8 cellular contexts compared by ENCODE assay signal in the genomic region with DNA sequence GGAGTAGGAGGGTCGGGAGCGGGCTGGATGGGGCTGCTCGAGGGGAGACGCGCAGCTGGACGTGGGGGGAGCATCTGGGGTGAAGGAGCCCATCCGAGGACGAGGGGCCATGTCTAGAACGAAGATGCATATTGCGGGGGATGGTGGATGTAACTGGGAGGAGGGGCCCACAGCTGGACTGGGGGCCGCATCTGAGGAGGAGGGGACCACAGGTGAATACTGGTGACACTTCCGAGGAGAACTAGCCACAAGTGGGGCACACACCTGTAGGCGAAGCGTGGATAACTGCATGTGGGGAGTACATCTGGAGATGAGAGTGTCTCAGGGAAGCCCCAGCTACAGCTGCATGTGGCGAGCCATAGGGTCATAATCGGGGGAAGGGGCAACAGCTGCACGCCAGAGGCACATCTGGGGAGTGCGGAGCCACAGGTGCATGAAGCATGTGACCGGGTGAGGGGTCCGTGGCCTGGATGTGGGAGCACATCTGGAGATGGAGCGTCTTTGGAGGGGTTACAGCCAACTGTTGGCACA. TPM values are rescaled to one million over a fixed set of nuclear protein-coding genes. Genes with fewer than 3 reads are reported as not detected.
DNase-seq lines count a peak whose midpoint lies in the region; FAIRE-seq and TF ChIP-seq lines count a peak whose summit lies in the region.

No MANE protein-coding gene starts in this region.

- WGBS in stomach, 5 donors: 1 to 3% (median 1%) methylated on average over 20 to 21 of the region's 21 CpGs

- peak overlapping the region; percentile 89 for H3K9ac ChIP-seq in keratinocyte (ENCODE audit: control insufficient read depth, extremely low read depth, insufficient read depth, low read length)

- intact Hi-C loops in A673 (cut with micrococcal nuclease; ENCODE audit: unreplicated experiment): no loop called here
- intact Hi-C loops in stomach (cut with DNase I; ENCODE audit: low total_unique reads): no loop called here

- H3K9me3 Mint-ChIP-seq in activated naive CD8-positive, alpha-beta T cell (ENCODE audit: low read depth): no peaks in the 10 kb centered on the region

- H3K27me3 Mint-ChIP-seq in activated naive CD8-positive, alpha-beta T cell: no peaks in the 10 kb centered on the region

- peaks cover 22% of the 10 kb centered on the region for H3K4me1 Mint-ChIP-seq in activated naive CD8-positive, alpha-beta T cell (ENCODE audit: low read depth)

- H3K4me2 ChIP-seq in keratinocyte (ENCODE audit: control insufficient read depth, extremely low read depth, insufficient read depth, low read depth, low read length): peak overlapping the region; percentile 100

- no peak for TF ChIP-seq POLR2A in stomach (IDR thresholded peaks at IDR 0.05)

- TF ChIP-seq CTCF in A673 (conservative IDR thresholded peaks at IDR 0.05; ENCODE audit: low read depth, low read length): no peak
- TF ChIP-seq CTCF in keratinocyte (optimal IDR thresholded peaks at IDR 0.05 in 1 of 3, IDR thresholded peaks at IDR 0.05 in 1 of 3, conservative IDR thresholded peaks at IDR 0.05 in 1 of 3; ENCODE audit: extremely low read depth in 1 of 3, insufficient read depth in 2 of 3, low read length in 3 of 3): no peak
- TF ChIP-seq CTCF in stomach (IDR thresholded peaks at IDR 0.05): no peak

- H3K4me3 ChIP-seq in A673 (ENCODE audit: low read depth, low read length, poor library complexity, severe bottlenecking) (peak overlapping the region; percentile 100), HAP-1 (peak overlapping the region; percentile 99), keratinocyte (ENCODE audit: control insufficient read depth in 2 of 3, extremely low read depth in 1 of 3, insufficient read depth in 2 of 3, low read depth in 1 of 3, low read length in 3 of 3) (peak overlapping the region; percentile 84 to 96 (median 92)), stomach (peak overlapping the region; percentile 70 to 87 (median 78))

- H3K36me3 ChIP-seq in A673 (ENCODE audit: insufficient read depth, low read length, poor library complexity, severe bottlenecking) (peaks cover 27% of the 10 kb centered on the region), HAP-1 (replicated peaks) (peaks cover 9% of the 10 kb centered on the region), keratinocyte (ENCODE audit: control insufficient read depth in 2 of 2, extremely low read depth in 1 of 2, insufficient read depth in 2 of 2, low read length in 2 of 2) (peaks cover 3 to 8% of the 10 kb centered on the region in 2 experiments), stomach (peaks cover 4 to 42% (median 33%) of the 10 kb centered on the region in 4 donors)

- no peak for TF ChIP-seq EP300 in stomach (IDR thresholded peaks at IDR 0.05)

- H3K9me1 ChIP-seq in keratinocyte (ENCODE audit: control insufficient read depth, extremely low read depth, insufficient read depth, low read length): no peaks in the 10 kb centered on the region

- H3K36me3 Mint-ChIP-seq in activated naive CD8-positive, alpha-beta T cell: peaks cover 6% of the 10 kb centered on the region

- no peak for FAIRE-seq in keratinocyte (lab: Jason Lieb, UNC)

- POLR2A ChIA-PET in A673 (lab: Charles Lee; ENCODE audit: low non-redundant PET): no interaction called here

- DNase-seq in A673 (ENCODE audit: low spot score) (no peak), HAP-1 (ENCODE audit: low spot score in 2 of 2) (peak; percentile 4 to 15), keratinocyte (ENCODE audit: low read depth, low spot score) (no peak), stomach (no peak), GF-D8 (lab: John Stamatoyannopoulos, UW) (no peak), SHP77 treated with DMSO at 0.1 percent for 48 hours (lab: John Stamatoyannopoulos, UW) (no peak), midbrain (lab: John Stamatoyannopoulos, UW) (no peak)

- H3K79me2 ChIP-seq in keratinocyte (ENCODE audit: control insufficient read depth, insufficient read depth, low read length): peaks cover 37% of the 10 kb centered on the region

- CTCF ChIA-PET in A673 (lab: Charles Lee): no interaction called here

- H3K4me1 ChIP-seq in A673 (ENCODE audit: insufficient read depth, low read length, poor library complexity, severe bottlenecking) (peaks cover 14% of the 10 kb centered on the region), HAP-1 (peaks cover 11% of the 10 kb centered on the region), keratinocyte (ENCODE audit: control insufficient read depth, extremely low read depth, insufficient read depth, low read length) (peaks cover 12% of the 10 kb centered on the region), stomach (peaks cover 6 to 26% (median 21%) of the 10 kb centered on the region in 4 donors)

- dilution Hi-C loops in keratinocyte (cut with MboI; ENCODE audit: extremely low pct_ligation_motif_present, low sequenced_read_pairs): no loop called here

- BruUV-seq in A673 (replicated peaks; lab: Mats Ljungman, UMichigan): no TSS peak

- H3K4me3 Mint-ChIP-seq in activated naive CD8-positive, alpha-beta T cell: peak overlapping the region; percentile 98

- in situ Hi-C loops in HAP-1 (cut with MboI; ENCODE audit: low sequenced_read_pairs): no loop called here

- no peaks in the 10 kb centered on the region for H3K27me3 ChIP-seq in A673 (replicated peaks; ENCODE audit: insufficient read depth, low read depth, low read length, poor library complexity)
- no peaks in the 10 kb centered on the region for H3K27me3 ChIP-seq in HAP-1 (ENCODE audit: low read depth)
- no peaks in the 10 kb centered on the region for H3K27me3 ChIP-seq in keratinocyte (ENCODE audit: control insufficient read depth, extremely low read depth, insufficient read depth, low read length)
- H3K27me3 ChIP-seq in stomach: no peaks in the 10 kb centered on the region

- H3K9me3 ChIP-seq in A673 (ENCODE audit: low read depth, low read length, poor library complexity, severe bottlenecking): no peaks in the 10 kb centered on the region
- no peaks in the 10 kb centered on the region for H3K9me3 ChIP-seq in HAP-1
- no peaks in the 10 kb centered on the region for H3K9me3 ChIP-seq in keratinocyte (ENCODE audit: control insufficient read depth, low read depth, low read length)
- H3K9me3 ChIP-seq in stomach: no peaks in the 10 kb centered on the region

- peak overlapping the region; percentile 89 for H2AFZ ChIP-seq in keratinocyte (ENCODE audit: control insufficient read depth, low read length)

- H3K27ac Mint-ChIP-seq in activated naive CD8-positive, alpha-beta T cell: peak overlapping the region; percentile 86

- no peaks in the 10 kb centered on the region for H4K20me1 ChIP-seq in keratinocyte (ENCODE audit: control insufficient read depth, extremely low read depth, insufficient read depth, low read length)

- H3K27ac ChIP-seq in A673 (ENCODE audit: low read depth, low read length, poor library complexity, severe bottlenecking) (peak overlapping the region; percentile 99), keratinocyte (ENCODE audit: control insufficient read depth, insufficient read depth, low read length) (peak overlapping the region; percentile 64), stomach (peak overlapping the region; percentile 93 to 97 (median 95))

RNA-seq across cellular contexts. Expression of a gene that starts 0.4 kb away (rescaled TPM):
- total RNA-seq in A673 (2021) (12.0 and 15.8 TPM in 2 replicates), stomach (10 to 100 TPM in 2 of 5 donors, 1 to 10 TPM in 3; 1.3 to 28.0 (median 4.0) TPM)
- polyA plus RNA-seq in keratinocyte (0.28 to 0.46 TPM (median 0.41 TPM) in 3 replicates), stomach (1 to 10 TPM; 3.0 to 6.9 (median 3.5) TPM)
- 0.40 TPM for polyA plus RNA-seq in keratinocyte (2011; ENCODE audit: low read depth)
- 0.26 and 1.1 TPM in 2 replicates for polyA plus RNA-seq in keratinocyte (2011; cell fraction: cytosol; rRNA removed)
- 1.5 and 2.1 TPM in 2 replicates for polyA plus RNA-seq in keratinocyte (2011; cell fraction: nucleus; rRNA removed)
- 1.5 and 5.2 TPM in 2 replicates for polyA plus RNA-seq in keratinocyte (2012; ENCODE audit: low replicate concordance)
- polyA minus RNA-seq in keratinocyte: 0.06 to 0.43 TPM (median 0.16 TPM) in 3 replicates
- polyA minus RNA-seq in keratinocyte (2011; cell fraction: cytosol; rRNA and poly(A)+ RNA removed): 1.9 TPM
- polyA minus RNA-seq in keratinocyte (2011; cell fraction: nucleus; rRNA and poly(A)+ RNA removed): 1.1 and 1.2 TPM in 2 replicates

RNA-seq across cellular contexts. Expression of a gene that starts 0.7 kb away (rescaled TPM):
- 200 and 204 TPM in 2 replicates for total RNA-seq in A673 (2021)
- polyA plus RNA-seq in keratinocyte: 10.6 to 19.0 TPM (median 16.5 TPM) in 3 replicates
- polyA plus RNA-seq in keratinocyte (2011; ENCODE audit: low read depth): 14.2 TPM
- polyA plus RNA-seq in keratinocyte (2011; cell fraction: cytosol; rRNA removed): 5.1 and 8.2 TPM in 2 replicates
- 20.7 and 27.7 TPM in 2 replicates for polyA plus RNA-seq in keratinocyte (2011; cell fraction: nucleus; rRNA removed)
- 7.5 and 26.6 TPM in 2 replicates for polyA plus RNA-seq in keratinocyte (2012; ENCODE audit: low replicate concordance)
- 7.5 to 36.5 TPM (median 19.8 TPM) in 3 replicates for polyA minus RNA-seq in keratinocyte
- polyA minus RNA-seq in keratinocyte (2011; cell fraction: cytosol; rRNA and poly(A)+ RNA removed): 17.3 TPM
- 12.3 and 14.5 TPM in 2 replicates for polyA minus RNA-seq in keratinocyte (2011; cell fraction: nucleus; rRNA and poly(A)+ RNA removed)
- 10 to 100 TPM; 16.0 to 35.6 (median 19.7) TPM for total RNA-seq in stomach
- 10 to 100 TPM; 15.9 to 48.2 (median 16.8) TPM for polyA plus RNA-seq in stomach

Comparison
In these comparisons a context has a peak if more than half of its experiments do, and no peak if none do; other contexts are left out.
1. DNase-seq: peak in HAP-1 (2 of 2); none in A673 (single experiment), keratinocyte (single experiment), stomach (single experiment), GF-D8 (single experiment), SHP77 treated with DMSO at 0.1 percent for 48 hours (single experiment) and midbrain (single experiment).
2. Peak in every context shown above with its lines, with median percentiles within 50 percentile points of each other: H3K27ac ChIP-seq and H3K4me3 ChIP-seq.